In genomic region chr1:21368514-21369289, GRCh38 we compare ENCODE assay signal across 8 cellular contexts.
DNase-seq lines count a peak whose midpoint lies in the region; TF ChIP-seq lines count a peak whose summit lies in the region.

No MANE protein-coding gene starts in this region.

- H3K79me2 ChIP-seq in ACC112 (ENCODE audit: control insufficient read depth, insufficient read depth, low read length, unreplicated experiment): no peaks in the 10 kb centered on the region

- H3K36me3 ChIP-seq in ACC112 (ENCODE audit: insufficient read depth, low read length): no peaks in the 10 kb centered on the region

- no peaks in the 10 kb centered on the region for H3K4me1 ChIP-seq in ACC112 (ENCODE audit: control insufficient read depth, insufficient read depth, low read length, unreplicated experiment)

- H2AFZ ChIP-seq in ACC112 (ENCODE audit: low read length, unreplicated experiment): no peak overlapping the region

- H3K4me3 ChIP-seq in ACC112 (ENCODE audit: low read depth, low read length): peak overlapping the region; percentile 30; the same call in 1 of the 2 replicates

- no peaks in the 10 kb centered on the region for H3K27me3 ChIP-seq in ACC112 (ENCODE audit: insufficient read depth, low read length)

- DNase-seq in GM20000 (ENCODE audit: low spot score) (peak; percentile 56), NCI-H446 (lab: John Stamatoyannopoulos, UW) (peak; percentile 74 to 88), ecto neural progenitor cell (ENCODE audit: low spot score) (peak; percentile 87), lung microvascular endothelial cell (ENCODE audit: low read depth in 2 of 2) (peak; percentile 88 to 90), GM19238 (ENCODE audit: insufficient read length, low spot score) (no peak)
- peak; percentile 42 to 44 for DNase-seq in activated CD4-positive, alpha-beta T cell treated with anti-CD3 and anti-CD28 coated beads, Interleukin-2, amount 50 U/mL, for 24 hours (ENCODE audit: low read depth in 1 of 2, low spot score in 1 of 2)
- peak; percentile 37 to 44 (median 43) for DNase-seq in stimulated activated CD4-positive, alpha-beta T cell treated with anti-CD3 and anti-CD28 coated beads, TNF-alpha, amount 100 ng/mL, for 4 hours (ENCODE audit: low read depth in 3 of 3)

- H3K27ac ChIP-seq in ACC112 (ENCODE audit: low read depth, low read length): no peak overlapping the region

- peak; percentile 94 for TF ChIP-seq CTCF in GM20000 (IDR thresholded peaks at IDR 0.05; ENCODE audit: extremely low read depth, missing control alignments)
